Comparison of ENCODE assay signal across 9 cellular contexts in genomic region chr19:32651729-32652140, GRCh38. TPM values are rescaled to one million over a fixed set of nuclear protein-coding genes. Genes with fewer than 3 reads are reported as not detected.
DNase-seq lines count a peak whose midpoint lies in the region; ATAC-seq, FAIRE-seq and TF ChIP-seq lines count a peak whose summit lies in the region.
"Had no signal": no experiment of that assay in that cellular context is flagged by ENCODE, and none has a peak within 500 bp of the region (broad histone marks: within the 10 kb centered on the region; RNA-seq: fewer than 3 reads in every experiment).

No MANE protein-coding gene starts in this region.

- H3K4me3 Mint-ChIP-seq in Caco-2 (ENCODE audit: unreplicated experiment), result no peak overlapping the region
- no peak overlapping the region for H3K4me3 Mint-ChIP-seq in stimulated activated naive B cell treated with anti-CD40 and anti-IgM and Interleukin-4, amounts not matched to agents 10 μg/mL and 1 μg/mL and 100 μg/mL, for 72 hours

- no peak overlapping the region for H3K4me3 ChIP-seq in HCT116 (replicated peaks in 1 of 2; ENCODE audit: low read depth in 1 of 2, low read length in 2 of 2)
- H3K4me3 ChIP-seq in hepatocyte, result no peak overlapping the region
- no peak overlapping the region for H3K4me3 ChIP-seq in Caco-2 (ENCODE audit: low read depth, low read length)

- H3K9me3 ChIP-seq in HCT116 (ENCODE audit: control insufficient read depth in 1 of 2, insufficient read depth in 1 of 2, low read depth in 1 of 2, low read length in 2 of 2) (no peaks in the 10 kb centered on the region), hepatocyte (ENCODE audit: low read depth) (no peaks in the 10 kb centered on the region), Caco-2 (no peaks in the 10 kb centered on the region)

- no peak overlapping the region for H2AFZ ChIP-seq in HCT116 (ENCODE audit: low read depth, low read length, poor library complexity, severe bottlenecking)
- no peak overlapping the region for H2AFZ ChIP-seq in hepatocyte

- no peak for FAIRE-seq in RCC 7860 (lab: Jason Lieb, UNC)

- CTCF ChIA-PET in HCT116 (lab: Charles Lee), result interaction anchor here (1.0 kb wide), 1 partner anchor 52 kb away, joined by 3 read pairs; no protein-coding TSS in a partner anchor
- CTCF ChIA-PET in Caco-2 (lab: Charles Lee), result interaction anchor here (0.5 to 1.2 kb wide), 2 partner anchors 36 to 52 kb away, joined by 3 read pairs; no protein-coding TSS in a partner anchor

- peaks cover 14 to 20% of the 10 kb centered on the region in 2 experiments; a peak in 3 of 4 replicates for H3K36me3 ChIP-seq in HCT116 (ENCODE audit: control insufficient read depth in 1 of 2, insufficient read depth in 2 of 2, low read length in 2 of 2)
- H3K36me3 ChIP-seq in hepatocyte (replicated peaks; ENCODE audit: insufficient read depth, low read depth), result no peaks in the 10 kb centered on the region
- H3K36me3 ChIP-seq in Caco-2 (ENCODE audit: control insufficient read depth, insufficient read depth, low read length), result peaks cover 4% of the 10 kb centered on the region; the same call in 1 of the 2 replicates

- TF ChIP-seq POLR2A in HCT116 (IDR thresholded peaks at IDR 0.05; ENCODE audit: borderline replicate concordance, extremely low read depth, insufficient read depth, insufficient read length), result no peak

- WGBS in hepatocyte (ENCODE audit: low lambda C conversion rate, missing lambda C conversion rate), result 66% methylated on average over 8 of the region's 8 CpGs

- no peaks in the 10 kb centered on the region for H3K9me2 ChIP-seq in HCT116 (ENCODE audit: insufficient read depth)
- H3K9me2 ChIP-seq in hepatocyte (replicated peaks; ENCODE audit: insufficient read depth), result no peaks in the 10 kb centered on the region

- H3K36me3 Mint-ChIP-seq in Caco-2 (ENCODE audit: insufficient read depth, unreplicated experiment), result peaks cover 85% of the 10 kb centered on the region
- peaks cover 40 to 50% of the 10 kb centered on the region in 2 donors for H3K36me3 Mint-ChIP-seq in stimulated activated naive B cell treated with anti-CD40 and anti-IgM and Interleukin-4, amounts not matched to agents 10 μg/mL and 1 μg/mL and 100 μg/mL, for 72 hours

- H3K27ac ChIP-seq in HCT116 (ENCODE audit: low read depth, low read length) (no peak overlapping the region), hepatocyte (no peak overlapping the region)

- no TSS peak for BruUV-seq in HCT116 (replicated peaks; lab: Mats Ljungman, UMichigan)
- BruUV-seq in Caco-2 (replicated peaks; lab: Mats Ljungman, UMichigan), result no TSS peak

- no peaks in the 10 kb centered on the region for H3K27me3 ChIP-seq in HCT116 (ENCODE audit: insufficient read depth, low read length)
- H3K27me3 ChIP-seq in hepatocyte, result no peaks in the 10 kb centered on the region
- H3K27me3 ChIP-seq in Caco-2 (replicated peaks; ENCODE audit: control insufficient read depth, insufficient read depth, low read length), result no peaks in the 10 kb centered on the region

- peaks cover 6% of the 10 kb centered on the region for H3K4me1 Mint-ChIP-seq in Caco-2 (ENCODE audit: low read depth, unreplicated experiment)
- H3K4me1 Mint-ChIP-seq in stimulated activated naive B cell treated with anti-CD40 and anti-IgM and Interleukin-4, amounts not matched to agents 10 μg/mL and 1 μg/mL and 100 μg/mL, for 72 hours, result peaks cover 4 to 5% of the 10 kb centered on the region in 2 donors

- ATAC-seq in HCT116, result peak; percentile 70
- no peak for ATAC-seq in stimulated activated naive B cell treated with anti-CD40 and anti-IgM and Interleukin-4, amounts not matched to agents 10 μg/mL and 1 μg/mL and 100 μg/mL, for 72 hours (replicated peaks)

- no peak for DNase-seq in HCT116 (ENCODE audit: low read depth, low spot score)
- DNase-seq in amniotic epithelial cell (ENCODE audit: low read depth), result peak; percentile 25
- peak; percentile 46 for DNase-seq in hepatocyte (ENCODE audit: low spot score)
- DNase-seq in putamen (ENCODE audit: low spot score), result peak; percentile 45
- DNase-seq in Caco-2, result no peak
- no peak for DNase-seq in RCC 7860 (ENCODE audit: low spot score)
- no peak for DNase-seq in stimulated activated naive B cell treated with anti-CD40 and anti-IgM and Interleukin-4, amounts not matched to agents 10 μg/mL and 1 μg/mL and 100 μg/mL, for 72 hours
- DNase-seq in stimulated activated CD4-positive, alpha-beta T cell treated with anti-CD3 and anti-CD28 coated beads, Interleukin-4, amount 100 ng/mL, for 4 hours, result no peak
- DNase-seq: Calu3 had no signal

- RAD21 ChIA-PET in HCT116 (lab: Charles Lee; ENCODE audit: low non-redundant PET in 1 of 2, low total read pairs in 2 of 2, uncharacterized antibody in 2 of 2, unreplicated experiment in 2 of 2), result no interaction called here

- H3K4me1 ChIP-seq in HCT116 (ENCODE audit: control insufficient read depth in 1 of 2, insufficient read depth in 2 of 2, low read length in 2 of 2) (peaks cover 3 to 6% of the 10 kb centered on the region in 2 experiments; a peak in 3 of 4 replicates), hepatocyte (ENCODE audit: insufficient read depth) (peaks cover 15% of the 10 kb centered on the region), Caco-2 (no peaks in the 10 kb centered on the region)

- intact Hi-C loops in HCT116 (cut with micrococcal nuclease), result no loop called here
- intact Hi-C loops in Caco-2 (cut with micrococcal nuclease; ENCODE audit: unreplicated experiment), result no loop called here

- no peaks in the 10 kb centered on the region for H3K9me3 Mint-ChIP-seq in Caco-2 (ENCODE audit: unreplicated experiment)
- H3K9me3 Mint-ChIP-seq in stimulated activated naive B cell treated with anti-CD40 and anti-IgM and Interleukin-4, amounts not matched to agents 10 μg/mL and 1 μg/mL and 100 μg/mL, for 72 hours, result no peaks in the 10 kb centered on the region

- TF ChIP-seq CTCF in HCT116 (IDR thresholded peaks at IDR 0.05 in 2 of 3, conservative IDR thresholded peaks at IDR 0.05 in 1 of 3; ENCODE audit: borderline replicate concordance in 1 of 3, insufficient read depth in 1 of 3, low read depth in 2 of 3, low read length in 2 of 3) (no peak), hepatocyte (IDR thresholded peaks at IDR 0.05; ENCODE audit: poor library complexity) (peak; percentile 16), Caco-2 (IDR thresholded peaks at IDR 0.05; ENCODE audit: insufficient read depth in 1 of 2, low read depth in 1 of 2, low read length in 1 of 2, severe bottlenecking in 1 of 2, unreplicated experiment in 1 of 2) (no peak)

- H3K79me2 ChIP-seq in HCT116 (ENCODE audit: insufficient read depth, low read length) (peaks cover 21% of the 10 kb centered on the region; the same call in 1 of the 2 replicates), hepatocyte (peaks cover 29% of the 10 kb centered on the region)

- no peaks in the 10 kb centered on the region for H3K27me3 Mint-ChIP-seq in Caco-2 (ENCODE audit: insufficient read depth, unreplicated experiment)
- no peaks in the 10 kb centered on the region for H3K27me3 Mint-ChIP-seq in stimulated activated naive B cell treated with anti-CD40 and anti-IgM and Interleukin-4, amounts not matched to agents 10 μg/mL and 1 μg/mL and 100 μg/mL, for 72 hours

- H3K4me2 ChIP-seq in HCT116 (ENCODE audit: low read length) (no peak overlapping the region), hepatocyte (no peak overlapping the region)

- no peak overlapping the region for H3K9ac ChIP-seq in HCT116 (ENCODE audit: low read length)

- POLR2A ChIA-PET in HCT116 (lab: Charles Lee) (no interaction called here), Caco-2 (lab: Charles Lee) (no interaction called here)

- H4K20me1 ChIP-seq in HCT116 (ENCODE audit: insufficient read depth) (no peaks in the 10 kb centered on the region), hepatocyte (ENCODE audit: insufficient read depth, poor library complexity, severe bottlenecking) (no peaks in the 10 kb centered on the region)

- no peak overlapping the region for H3K27ac Mint-ChIP-seq in Caco-2 (ENCODE audit: unreplicated experiment)
- H3K27ac Mint-ChIP-seq in stimulated activated naive B cell treated with anti-CD40 and anti-IgM and Interleukin-4, amounts not matched to agents 10 μg/mL and 1 μg/mL and 100 μg/mL, for 72 hours, result no peak overlapping the region

- no peak for TF ChIP-seq RAD21 in HCT116 (IDR thresholded peaks at IDR 0.05; ENCODE audit: low read depth)

TF ChIP-seq in HCT116, 20 proteins besides CTCF, POLR2A, EP300 and RAD21 (continues in another document):
- TF ChIP-seq EZH2phosphoT487 (IDR thresholded peaks at IDR 0.05; ENCODE audit: borderline replicate concordance) (no peak), POLR2AphosphoS5 (IDR thresholded peaks at IDR 0.05; ENCODE audit: low read depth, low read length) (no peak), FOSL1 (IDR thresholded peaks at IDR 0.05; ENCODE audit: low read depth) (no peak), ZNF274 (IDR thresholded peaks at IDR 0.05; ENCODE audit: low read depth, low read length) (no peak), ELF1 (IDR thresholded peaks at IDR 0.05; ENCODE audit: borderline replicate concordance, low read depth) (no peak), TCF7L2 (IDR thresholded peaks at IDR 0.05; ENCODE audit: borderline replicate concordance, extremely low read depth, insufficient read depth, insufficient read length) (no peak), EGR1 (IDR thresholded peaks at IDR 0.05; ENCODE audit: low read depth) (no peak)

RNA-seq across cellular contexts. Expression of gene ANKRD27, which starts 23.2 kb away (rescaled TPM):
- 48.1 TPM for total RNA-seq in HCT116 (2021; ENCODE audit: unreplicated experiment)
- 25.2 and 30.0 TPM in 2 replicates for polyA plus RNA-seq in HCT116 (2012)
- 30.5 and 32.6 TPM in 2 replicates for total RNA-seq in hepatocyte
- 20.9 and 24.3 TPM in 2 replicates for polyA plus RNA-seq in hepatocyte
- 53.9 and 54.3 TPM in 2 replicates for total RNA-seq in Caco-2 (2022)

RNA-seq across cellular contexts. Expression of gene RGS9BP, which starts 23.9 kb away (rescaled TPM):
- total RNA-seq in HCT116 (2021; ENCODE audit: unreplicated experiment), result 0.54 TPM
- polyA plus RNA-seq in HCT116 (2012), result 0.19 and 0.23 TPM in 2 replicates
- 3.1 and 4.0 TPM in 2 replicates for total RNA-seq in hepatocyte
- 2.1 and 3.0 TPM in 2 replicates for polyA plus RNA-seq in hepatocyte
- total RNA-seq in Caco-2 (2022), result 0.75 and 1.0 TPM in 2 replicates

RNA-seq across cellular contexts. Expression of gene NUDT19, which starts 39.9 kb away (rescaled TPM):
- 22.1 TPM for total RNA-seq in HCT116 (2021; ENCODE audit: unreplicated experiment)
- 4.3 and 7.1 TPM in 2 replicates for polyA plus RNA-seq in HCT116 (2012)
- 7.6 and 10.2 TPM in 2 replicates for total RNA-seq in hepatocyte
- 3.8 and 5.6 TPM in 2 replicates for polyA plus RNA-seq in hepatocyte
- total RNA-seq in Caco-2 (2022), result 24.0 and 24.4 TPM in 2 replicates

Comparison
In these comparisons a context has a peak if more than half of its experiments do, and no peak if none do; other contexts are left out.
1. DNase-seq: peak in amniotic epithelial cell (single experiment), hepatocyte (single experiment) and putamen (single experiment); none in HCT116 (single experiment), Caco-2 (0 of 2), RCC 7860 (single experiment), stimulated activated naive B cell treated with anti-CD40 and anti-IgM and Interleukin-4, amounts not matched to agents 10 μg/mL and 1 μg/mL and 100 μg/mL, for 72 hours (single experiment) and stimulated activated CD4-positive, alpha-beta T cell treated with anti-CD3 and anti-CD28 coated beads, Interleukin-4, amount 100 ng/mL, for 4 hours (0 of 2).